ENCODE assay signal across 8 cellular contexts in the genomic region with DNA sequence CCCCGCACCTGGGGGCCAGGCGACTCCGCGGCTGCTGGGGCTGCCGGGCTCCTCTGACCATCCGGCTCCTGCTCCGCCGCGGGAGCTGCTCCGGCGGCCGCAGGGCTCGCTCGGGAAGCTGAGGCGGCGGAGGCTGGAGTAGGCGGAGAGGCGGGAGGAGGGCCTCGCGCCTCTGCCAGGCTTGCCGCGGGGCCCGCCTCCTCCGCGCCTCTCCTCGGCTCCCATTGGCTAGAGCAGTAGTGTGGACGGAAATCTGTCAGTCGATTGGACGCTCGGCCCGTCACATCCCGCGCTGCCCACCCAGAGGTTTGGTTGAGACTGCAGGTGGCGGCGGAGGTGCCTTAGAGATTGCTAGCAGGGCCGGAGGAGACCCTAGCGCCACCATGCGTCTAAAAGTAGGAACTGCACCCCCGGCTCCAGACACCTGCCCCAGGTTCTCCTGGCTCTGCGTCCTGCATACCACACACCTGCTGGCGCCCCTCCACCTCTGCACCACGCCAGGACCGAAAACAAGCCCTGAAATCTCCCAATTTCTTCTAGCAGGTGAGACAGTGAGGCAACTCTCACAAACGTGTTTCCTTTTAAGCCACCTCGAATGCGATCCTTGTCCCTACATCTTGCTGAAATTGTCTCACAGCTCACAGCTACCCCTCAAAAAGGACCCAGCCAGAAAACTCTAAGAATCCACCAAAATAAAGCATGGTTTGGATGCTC. TPM values are rescaled to one million over a fixed set of nuclear protein-coding genes. Genes with fewer than 3 reads are reported as not detected.
DNase-seq lines count a peak whose midpoint lies in the region; ATAC-seq and TF ChIP-seq lines count a peak whose summit lies in the region.

Gene SCAI (minus strand): TSS at position 152 of the 714 bp plus-strand sequence. CDS start 91 bp downstream, at position 61.

- peak within 1 kb of the TSS; percentile 64 for H3K18ac ChIP-seq in trophoblast cell (ENCODE audit: low read length)

- H3K9me3 Mint-ChIP-seq in activated naive CD8-positive, alpha-beta T cell treated with anti-CD3 and anti-CD28 coated beads for 36 hours = no peaks in the 10 kb centered on the region
- no peaks in the 10 kb centered on the region for H3K9me3 Mint-ChIP-seq in type B pancreatic cell

- H4K91ac ChIP-seq in trophoblast cell (ENCODE audit: low read depth, low read length) = no peak within 1 kb of the TSS

- peak; percentile 100 for DNase-seq in GM12865 (ENCODE audit: low read depth)
- DNase-seq in NCI-H1105 (lab: John Stamatoyannopoulos, UW) = peak; percentile 97
- DNase-seq in SKM-1 treated with dmso at 0.1 percent for 144 hours (lab: John Stamatoyannopoulos, UW; ENCODE audit: unreplicated experiment) = peak; percentile 99
- peak; percentile 99 for DNase-seq in activated naive CD8-positive, alpha-beta T cell treated with anti-CD3 and anti-CD28 coated beads for 36 hours
- peak; percentile 99 for DNase-seq in cardiac muscle cell (ENCODE audit: low read depth in 1 of 2, low spot score in 1 of 2)
- peak; percentile 100 for DNase-seq in trophoblast cell
- DNase-seq in type B pancreatic cell (ENCODE audit: extremely low spot score, unreplicated experiment) = peak; percentile 99

- H3K4me1 ChIP-seq in cardiac muscle cell (ENCODE audit: low read depth) (no peaks in the 10 kb centered on the region), trophoblast cell (ENCODE audit: control insufficient read depth in 1 of 2, insufficient read depth in 2 of 2, low read length in 2 of 2) (no peaks in the 10 kb centered on the region)

- peaks cover 29% of the 10 kb centered on the region for H3K4me1 Mint-ChIP-seq in activated naive CD8-positive, alpha-beta T cell treated with anti-CD3 and anti-CD28 coated beads for 36 hours
- peaks cover 11% of the 10 kb centered on the region for H3K4me1 Mint-ChIP-seq in type B pancreatic cell (ENCODE audit: unreplicated experiment)

- H3K36me3 ChIP-seq in cardiac muscle cell (peaks cover 7% of the 10 kb centered on the region), trophoblast cell (ENCODE audit: control insufficient read depth in 1 of 2, insufficient read depth in 2 of 2, low read length in 2 of 2) (peaks cover 3% of the 10 kb centered on the region in 2 experiments)

- no peaks in the 10 kb centered on the region for H3K79me1 ChIP-seq in trophoblast cell (ENCODE audit: low read length)

- H2BK5ac ChIP-seq in trophoblast cell (ENCODE audit: low read depth, low read length, poor library complexity) = no peak within 1 kb of the TSS

- TF ChIP-seq CTCF in GM12865 (IDR thresholded peaks at IDR 0.05; ENCODE audit: insufficient read depth, low read depth, low read length, missing control alignments) = peak; percentile 98
- TF ChIP-seq CTCF in cardiac muscle cell (IDR thresholded peaks at IDR 0.05; ENCODE audit: low read depth, low read length) = peak; percentile 99
- peak; percentile 99 for TF ChIP-seq CTCF in type B pancreatic cell (conservative IDR thresholded peaks at IDR 0.05)

- H2BK120ac ChIP-seq in trophoblast cell (ENCODE audit: insufficient read depth, low read length, poor library complexity) = no peak within 1 kb of the TSS

- H3K27ac Mint-ChIP-seq in activated naive CD8-positive, alpha-beta T cell treated with anti-CD3 and anti-CD28 coated beads for 36 hours = peak within 1 kb of the TSS; percentile 78
- peak within 1 kb of the TSS; percentile 82 for H3K27ac Mint-ChIP-seq in type B pancreatic cell

- no CpG with 5 or more reads among the region's 46 CpGs for WGBS in trophoblast cell (ENCODE audit: extremely low coverage, insufficient coverage, insufficient read length)

- H2BK12ac ChIP-seq in trophoblast cell (ENCODE audit: low read length) = no peak within 1 kb of the TSS

- no peak within 1 kb of the TSS for H4K12ac ChIP-seq in trophoblast cell (ENCODE audit: low read depth, low read length)

- peak within 1 kb of the TSS; percentile 60 for H3K4ac ChIP-seq in trophoblast cell (ENCODE audit: low read depth, low read length)

- H3K27me3 ChIP-seq in cardiac muscle cell = no peaks in the 10 kb centered on the region
- H3K27me3 ChIP-seq in trophoblast cell (ENCODE audit: insufficient read depth, low read length) = no peaks in the 10 kb centered on the region

- peaks cover 2% of the 10 kb centered on the region for H3K79me2 ChIP-seq in trophoblast cell (ENCODE audit: control insufficient read depth, insufficient read depth, low read length, poor library complexity)

- peak within 1 kb of the TSS; percentile 96 for H3K4me3 Mint-ChIP-seq in activated naive CD8-positive, alpha-beta T cell treated with anti-CD3 and anti-CD28 coated beads for 36 hours
- peak within 1 kb of the TSS; percentile 97 for H3K4me3 Mint-ChIP-seq in type B pancreatic cell

- no peak within 1 kb of the TSS for H3K23ac ChIP-seq in trophoblast cell (ENCODE audit: low read length)

- H3K4me3 ChIP-seq in GM12865 (ENCODE audit: low read depth, low read length) = peak within 1 kb of the TSS; percentile 87
- H3K4me3 ChIP-seq in cardiac muscle cell = peak within 1 kb of the TSS; percentile 71
- H3K4me3 ChIP-seq in trophoblast cell (ENCODE audit: low read depth, low read length) = peak within 1 kb of the TSS; percentile 83

- H3K36me3 Mint-ChIP-seq in activated naive CD8-positive, alpha-beta T cell treated with anti-CD3 and anti-CD28 coated beads for 36 hours = peaks cover 4% of the 10 kb centered on the region
- H3K36me3 Mint-ChIP-seq in type B pancreatic cell = peaks cover 12% of the 10 kb centered on the region

- H4K8ac ChIP-seq in trophoblast cell (ENCODE audit: low read depth, low read length) = peak within 1 kb of the TSS; percentile 62

- peak within 1 kb of the TSS; percentile 36 for H3K14ac ChIP-seq in trophoblast cell (ENCODE audit: low read length)

- no peaks in the 10 kb centered on the region for H3K27me3 Mint-ChIP-seq in activated naive CD8-positive, alpha-beta T cell treated with anti-CD3 and anti-CD28 coated beads for 36 hours
- H3K27me3 Mint-ChIP-seq in type B pancreatic cell = no peaks in the 10 kb centered on the region

- no peaks in the 10 kb centered on the region for H3K9me3 ChIP-seq in cardiac muscle cell (ENCODE audit: low read depth)
- no peaks in the 10 kb centered on the region for H3K9me3 ChIP-seq in trophoblast cell (ENCODE audit: insufficient read depth, low read depth, low read length)

- H3K9ac ChIP-seq in trophoblast cell (ENCODE audit: low read length) = peak within 1 kb of the TSS; percentile 49

- peak within 1 kb of the TSS; percentile 87 for H3K4me2 ChIP-seq in trophoblast cell (ENCODE audit: low read length)

- peak; percentile 99 for ATAC-seq in HG02642 (IDR thresholded peaks at IDR 0.05; ENCODE audit: poor library complexity, unreplicated experiment)

- no peak within 1 kb of the TSS for H2AFZ ChIP-seq in trophoblast cell (ENCODE audit: insufficient read depth, low read length, poor library complexity)

- no peak within 1 kb of the TSS for H2AK5ac ChIP-seq in trophoblast cell (ENCODE audit: low read length)

- H3K27ac ChIP-seq in cardiac muscle cell (peak within 1 kb of the TSS; percentile 85), trophoblast cell (ENCODE audit: low read depth, low read length) (no peak within 1 kb of the TSS)

RNA-seq across cellular contexts. Expression of gene SCAI, which starts in this region (rescaled TPM):
- 1 to 10 TPM; 7.0 to 7.3 TPM for total RNA-seq in activated naive CD8-positive, alpha-beta T cell treated with anti-CD3 and anti-CD28 coated beads for 36 hours
- total RNA-seq in cardiac muscle cell (4.6 and 15.0 TPM in 2 replicates), type B pancreatic cell (ENCODE audit: low replicate concordance) (10.5 and 12.8 TPM in 2 replicates)
- polyA plus RNA-seq in cardiac muscle cell = 4.4 and 12.5 TPM in 2 replicates
- 4.8 and 5.5 TPM in 2 replicates for polyA plus RNA-seq in trophoblast cell (2013)
